In genomic region chr3:48847053-48847585, GRCh38 we compare ENCODE assay signal across 1 cellular context.
A peak's percentile ranks its signal among the peaks of the same experiment; 100 is the strongest.
TF ChIP-seq lines count a peak whose summit lies in the region.

No MANE protein-coding gene starts in this region.

TF ChIP-seq in K562, 482 proteins besides CTCF, POLR2A, EP300 and RAD21 (continued from another document and continues in another):
- TF ChIP-seq MAX (CRISPR knock-in tag; IDR thresholded peaks at IDR 0.05) (peak; percentile 62), DDX20 (tag; IDR thresholded peaks at IDR 0.05; ENCODE audit: low read depth) (no peak), ZNF224 (CRISPR knock-in tag; IDR thresholded peaks at IDR 0.05) (no peak), ILK (tag; IDR thresholded peaks at IDR 0.05; ENCODE audit: borderline replicate concordance, low read depth) (no peak), GTF2B (IDR thresholded peaks at IDR 0.05; ENCODE audit: extremely low read depth, insufficient read length) (no peak), MCM5 (IDR thresholded peaks at IDR 0.05; ENCODE audit: low read depth) (no peak), KAT7 (CRISPR knock-in tag; IDR thresholded peaks at IDR 0.05; ENCODE audit: borderline replicate concordance) (peak; percentile 77; the same call in 1 of the 2 replicates), THAP12 (CRISPR knock-in tag; IDR thresholded peaks at IDR 0.05) (no peak), TSHZ1 (CRISPR knock-in tag; IDR thresholded peaks at IDR 0.05) (no peak), HNRNPLL (IDR thresholded peaks at IDR 0.05; ENCODE audit: low read depth, low read length, poor library complexity, severe bottlenecking) (peak; percentile 93), ZMIZ1 (IDR thresholded peaks at IDR 0.05; ENCODE audit: low read depth in 2 of 2, low read length in 2 of 2) (no peak), ZNF146 (CRISPR knock-in tag; IDR thresholded peaks at IDR 0.05; ENCODE audit: unreplicated experiment) (no peak), HDAC2 (IDR thresholded peaks at IDR 0.05) (peak; percentile 43; the same call in 1 of the 2 replicates), C11orf30 (IDR thresholded peaks at IDR 0.05; ENCODE audit: low read depth) (no peak), HEY1 (CRISPR knock-in tag; IDR thresholded peaks at IDR 0.05; ENCODE audit: borderline replicate concordance) (no peak), ZNF785 (CRISPR knock-in tag; IDR thresholded peaks at IDR 0.05) (no peak), KDM2B (CRISPR knock-in tag; IDR thresholded peaks at IDR 0.05) (no peak), ZNF79 (CRISPR knock-in tag; IDR thresholded peaks at IDR 0.05; ENCODE audit: low read depth) (no peak), MAZ (CRISPR knock-in tag; conservative IDR thresholded peaks at IDR 0.05 in 1 of 2, IDR thresholded peaks at IDR 0.05 in 1 of 2) (0 out of 4 replicates have a peak, but pooled peaks of 1 of the 2 experiments have one; percentile 12), HMGN3 (IDR thresholded peaks at IDR 0.05; ENCODE audit: borderline replicate concordance, extremely low read depth, insufficient read length, low read depth, low read length) (peak; percentile 3), RAD51 (IDR thresholded peaks at IDR 0.05; ENCODE audit: borderline replicate concordance, low read depth) (no peak), PRDM10 (IDR thresholded peaks at IDR 0.05; ENCODE audit: partially characterized antibody) (no peak), MXI1 (IDR thresholded peaks at IDR 0.05; ENCODE audit: low read depth, low read length) (no peak), ARID4B (CRISPR knock-in tag; IDR thresholded peaks at IDR 0.05) (peak; percentile 74), PYGO2 (tag; IDR thresholded peaks at IDR 0.05) (no peak), ESRRA (IDR thresholded peaks at IDR 0.05; ENCODE audit: borderline replicate concordance, low read depth) (peak; percentile 25; the same call in 1 of the 2 replicates), FOXA3 (CRISPR knock-in tag; conservative IDR thresholded peaks at IDR 0.05 in 1 of 2, IDR thresholded peaks at IDR 0.05 in 1 of 2) (no peak), ZBTB8A (IDR thresholded peaks at IDR 0.05; ENCODE audit: partially characterized antibody) (no peak), TCF7 (IDR thresholded peaks at IDR 0.05; ENCODE audit: borderline replicate concordance) (no peak), ZNF444 (CRISPR knock-in tag; IDR thresholded peaks at IDR 0.05) (no peak), XRCC4 (IDR thresholded peaks at IDR 0.05; ENCODE audit: extremely low read depth, insufficient read depth, insufficient read length) (no peak), NR3C1 (CRISPR knock-in tag; IDR thresholded peaks at IDR 0.05) (no peak), COPS2 (conservative IDR thresholded peaks at IDR 0.05) (no peak), CREB1 (IDR thresholded peaks at IDR 0.05) (no peak), CREB1 (CRISPR knock-in tag; IDR thresholded peaks at IDR 0.05) (peak; percentile 29; the same call in 1 of the 2 replicates)
